27 cellular contexts compared by ENCODE assay signal in genomic region chr1:170694172-170694926, GRCh38. TPM values are rescaled to one million over a fixed set of nuclear protein-coding genes. Genes with fewer than 3 reads are reported as not detected.
DNase-seq lines count a peak whose midpoint lies in the region; ATAC-seq and TF ChIP-seq lines count a peak whose summit lies in the region.
"Had no signal": no experiment of that assay in that cellular context is flagged by ENCODE, and none has a peak within 500 bp of the region (broad histone marks: within the 10 kb centered on the region; RNA-seq: fewer than 3 reads in every experiment).

No MANE protein-coding gene starts in this region.

- H3K4me1 Mint-ChIP-seq in MCF 10A (ENCODE audit: insufficient read depth, unreplicated experiment), result peaks cover 19% of the 10 kb centered on the region
- H3K4me1 Mint-ChIP-seq: activated naive CD8-positive, alpha-beta T cell treated with anti-CD3 and anti-CD28 coated beads for 36 hours had no signal

- CTCF ChIA-PET in MCF 10A (lab: Yijun Ruan, JAX), result interaction anchor here (0.9 to 1.6 kb wide), 4 partner anchors 9 to 698 kb away, joined by 3 to 6 read pairs (median 3); no protein-coding TSS in a partner anchor

- H3K4me1 ChIP-seq in breast epithelium, result no peaks in the 10 kb centered on the region
- H3K4me1 ChIP-seq in adipocyte (ENCODE audit: control insufficient read depth, insufficient read depth, low read length), result peaks cover 93% of the 10 kb centered on the region
- H3K4me1 ChIP-seq in subcutaneous abdominal adipose tissue (ENCODE audit: control insufficient read depth in 5 of 5, insufficient read depth in 5 of 5, low read length in 5 of 5), result peaks cover 0 to 15% (median 11%) of the 10 kb centered on the region in 5 donors
- peaks cover 0 to 11% (median 0%) of the 10 kb centered on the region in 3 donors for H3K4me1 ChIP-seq in gastroesophageal sphincter
- H3K4me1 ChIP-seq: BLaER1, SJSA1 had no signal

- H3K27me3 ChIP-seq in breast epithelium (no peaks in the 10 kb centered on the region), adipocyte (replicated peaks; ENCODE audit: control insufficient read depth, insufficient read depth, low read length) (no peaks in the 10 kb centered on the region), subcutaneous abdominal adipose tissue (ENCODE audit: control insufficient read depth in 5 of 5, insufficient read depth in 4 of 5, low read length in 5 of 5) (peaks cover 0 to 4% (median 2%) of the 10 kb centered on the region in 5 donors), gastroesophageal sphincter (no peaks in the 10 kb centered on the region)
- H3K27me3 ChIP-seq: BLaER1, SJSA1, transverse colon had no signal

- POLR2A ChIA-PET in MCF 10A (lab: Yijun Ruan, JAX), result no interaction called here

- H3K9me3 Mint-ChIP-seq in MCF 10A (ENCODE audit: unreplicated experiment), result peaks cover 7% of the 10 kb centered on the region
- H3K9me3 Mint-ChIP-seq: activated naive CD8-positive, alpha-beta T cell treated with anti-CD3 and anti-CD28 coated beads for 36 hours; activated T-helper 2 cell treated with anti-CD3 and anti-CD28 coated beads, Interferon-gamma antibody, Interleukin-2, Interleukin-4, amounts not matched to agents 10 μg/mL and 5 μg/mL and 100 μg/mL, durations not matched to agents 14 hours and 24 hours and 36 hours; neural crest cell had no signal

- peak overlapping the region; percentile 8 to 68 for H3K27ac ChIP-seq in breast epithelium
- peak overlapping the region; percentile 18 for H3K27ac ChIP-seq in subcutaneous abdominal adipose tissue (ENCODE audit: low read depth, low read length)
- peak overlapping the region in 2 of 4 donors; percentile 11 to 12 for H3K27ac ChIP-seq in gastroesophageal sphincter
- H3K27ac ChIP-seq: BLaER1, SJSA1, spleen, transverse colon had no signal

- ATAC-seq in gastroesophageal sphincter, result no peak
- no peak for ATAC-seq in HG02840 (IDR thresholded peaks at IDR 0.05; ENCODE audit: low FRiP score, unreplicated experiment)
- ATAC-seq in HG03442 (IDR thresholded peaks at IDR 0.05; ENCODE audit: unreplicated experiment), result no peak
- ATAC-seq: HepG2, mucosa of descending colon, Panc1, T-helper 17 cell had no signal

- H3K4me3 Mint-ChIP-seq in MCF 10A (ENCODE audit: unreplicated experiment), result no peak overlapping the region
- H3K4me3 Mint-ChIP-seq: activated naive CD8-positive, alpha-beta T cell treated with anti-CD3 and anti-CD28 coated beads for 36 hours; neural crest cell; T-helper 17 cell had no signal

- no peak for DNase-seq in breast epithelium (ENCODE audit: low spot score in 2 of 2)
- no peak for DNase-seq in MCF 10A (ENCODE audit: unreplicated experiment)
- peak; percentile 43 for DNase-seq in adipocyte (ENCODE audit: low read depth)
- DNase-seq in fibroblast of villous mesenchyme (ENCODE audit: low read depth), result peak; percentile 54
- DNase-seq: 8988T; activated CD4-positive, alpha-beta T cell treated with anti-CD3 and anti-CD28 coated beads for 48 hours; activated naive CD8-positive, alpha-beta T cell treated with anti-CD3 and anti-CD28 coated beads for 36 hours; Caco-2; mucosa of descending colon; NCI-H2081; NCI-H446; spleen; stimulated activated CD4-positive, alpha-beta T cell treated with anti-CD3 and anti-CD28 coated beads, Interleukin-4, amount 100 ng/mL, for 24 hours; stimulated activated naive CD4-positive, alpha-beta T cell treated with Interleukin-2 at 50 U/mL for 16 hours; T-helper 17 cell; transverse colon had no signal

- no peak for TF ChIP-seq POLR2A in breast epithelium (IDR thresholded peaks at IDR 0.05)
- no peak for TF ChIP-seq POLR2A in gastroesophageal sphincter (IDR thresholded peaks at IDR 0.05)

- intact Hi-C loops in breast epithelium (cut with DNase I; ENCODE audit: low total_unique reads), result no loop called here
- intact Hi-C loops in MCF 10A (cut with micrococcal nuclease), result no loop called here

- H3K36me3 ChIP-seq in breast epithelium (no peaks in the 10 kb centered on the region), adipocyte (ENCODE audit: control insufficient read depth, insufficient read depth, low read length, severe bottlenecking) (peaks cover 3% of the 10 kb centered on the region), subcutaneous abdominal adipose tissue (ENCODE audit: control insufficient read depth in 5 of 5, insufficient read depth in 5 of 5, low read length in 5 of 5) (no peaks in the 10 kb centered on the region), gastroesophageal sphincter (no peaks in the 10 kb centered on the region)
- H3K36me3 ChIP-seq: BLaER1, SJSA1, spleen, transverse colon had no signal

- 51 to 67% methylated on average over 6 of the region's 6 CpGs for WGBS in gastroesophageal sphincter (ENCODE audit: low coverage in 1 of 2), 2 donors

- TF ChIP-seq CTCF in breast epithelium (IDR thresholded peaks at IDR 0.05), result no peak
- no peak for TF ChIP-seq CTCF in MCF 10A (IDR thresholded peaks at IDR 0.05; ENCODE audit: unreplicated experiment)
- no peak for TF ChIP-seq CTCF in fibroblast of villous mesenchyme (IDR thresholded peaks at IDR 0.05; ENCODE audit: insufficient read depth, low read depth, low read length)
- TF ChIP-seq CTCF in gastroesophageal sphincter (IDR thresholded peaks at IDR 0.05), result no peak

- H3K4me3 ChIP-seq in breast epithelium (peak overlapping the region in 1 of 3 donors; percentile 23), adipocyte (ENCODE audit: low read length) (peak overlapping the region; percentile 67), fibroblast of villous mesenchyme (ENCODE audit: low read depth, low read length) (no peak overlapping the region), subcutaneous abdominal adipose tissue (ENCODE audit: low read depth in 1 of 5, low read length in 5 of 5) (no peak overlapping the region), gastroesophageal sphincter (no peak overlapping the region)
- H3K4me3 ChIP-seq: BLaER1, mucosa of descending colon, SJSA1, spleen, transverse colon had no signal

- H3K27ac Mint-ChIP-seq in MCF 10A (ENCODE audit: low read depth, unreplicated experiment), result no peak overlapping the region
- H3K27ac Mint-ChIP-seq: activated naive CD8-positive, alpha-beta T cell treated with anti-CD3 and anti-CD28 coated beads for 36 hours; activated T-helper 2 cell treated with anti-CD3 and anti-CD28 coated beads, Interferon-gamma antibody, Interleukin-2, Interleukin-4, amounts not matched to agents 10 μg/mL and 5 μg/mL and 100 μg/mL, durations not matched to agents 14 hours and 24 hours and 36 hours; progenitor cell of endocrine pancreas; T-helper 17 cell had no signal

- no TSS peak for BruUV-seq in MCF 10A (replicated peaks; lab: Mats Ljungman, UMichigan)

- no peaks in the 10 kb centered on the region for H3K9me3 ChIP-seq in breast epithelium
- H3K9me3 ChIP-seq in adipocyte (ENCODE audit: control insufficient read depth, low read length), result no peaks in the 10 kb centered on the region
- H3K9me3 ChIP-seq in subcutaneous abdominal adipose tissue (ENCODE audit: control insufficient read depth in 5 of 5, low read length in 5 of 5), result no peaks in the 10 kb centered on the region
- H3K9me3 ChIP-seq in gastroesophageal sphincter, result no peaks in the 10 kb centered on the region
- H3K9me3 ChIP-seq: BLaER1, Caco-2, mucosa of descending colon, SJSA1, spleen, transverse colon had no signal

- H3K27me3 Mint-ChIP-seq in MCF 10A (ENCODE audit: insufficient read depth, unreplicated experiment), result no peaks in the 10 kb centered on the region

- H3K9ac ChIP-seq in adipocyte (ENCODE audit: low read length), result peak overlapping the region; percentile 71
- H3K9ac ChIP-seq in subcutaneous abdominal adipose tissue (ENCODE audit: low read length in 5 of 5), result no peak overlapping the region
- H3K9ac ChIP-seq: BLaER1 had no signal

- H3K36me3 Mint-ChIP-seq in MCF 10A (ENCODE audit: insufficient read depth, unreplicated experiment), result no peaks in the 10 kb centered on the region
- H3K36me3 Mint-ChIP-seq: activated naive CD8-positive, alpha-beta T cell treated with anti-CD3 and anti-CD28 coated beads for 36 hours had no signal

- no peak for TF ChIP-seq EP300 in gastroesophageal sphincter (IDR thresholded peaks at IDR 0.05)

RNA-seq across cellular contexts. Expression of gene PRRX1, which starts 30.4 kb away (rescaled TPM):
- total RNA-seq in breast epithelium, result 10 to 100 TPM; 48.9 to 75.7 (median 73.1) TPM
- not detected in 2 replicates for total RNA-seq in MCF 10A (2022)
- total RNA-seq in fibroblast of villous mesenchyme, result 174 and 203 TPM in 2 replicates
- 10 to 100 TPM; 13.4 to 27.9 (median 21.4) TPM for total RNA-seq in gastroesophageal sphincter
- total RNA-seq: activated naive CD8-positive, alpha-beta T cell treated with anti-CD3 and anti-CD28 coated beads for 36 hours; activated T-helper 2 cell treated with anti-CD3 and anti-CD28 coated beads, Interferon-gamma antibody, Interleukin-2, Interleukin-4, amounts not matched to agents 10 μg/mL and 5 μg/mL and 100 μg/mL, durations not matched to agents 14 hours and 24 hours and 36 hours; Caco-2; HepG2; T-helper 17 cell had no signal

Comparison
In these comparisons a context has a peak if more than half of its experiments do, and no peak if none do; other contexts are left out.
1. RNA of gene PRRX1, which starts 30.4 kb away (total RNA-seq): 174 to 203 TPM in fibroblast of villous mesenchyme, 48.9 to 75.7 TPM in breast epithelium and 13.4 to 27.9 TPM in gastroesophageal sphincter; not detected in MCF 10A; every median in the first group is over 10 times any median in the second.
2. DNase-seq: peak in adipocyte (single experiment) and fibroblast of villous mesenchyme (single experiment); none in breast epithelium (0 of 2) and MCF 10A (single experiment).